Comparison of ENCODE assay signal across 28 cellular contexts in genomic region chr15:36502509-36502908, GRCh38.
"Had no signal": no experiment of that assay in that cellular context is flagged by ENCODE, and none has a peak within 500 bp of the region (broad histone marks: within the 10 kb centered on the region; RNA-seq: fewer than 3 reads in every experiment).

No MANE protein-coding gene starts in this region.

- H3K27me3 ChIP-seq: esophagus muscularis mucosa, gastrocnemius medialis, neural progenitor cell, uterus had no signal

- FAIRE-seq: bronchial epithelial cell, keratinocyte had no signal

- H3K9me3 ChIP-seq: esophagus muscularis mucosa, gastrocnemius medialis, thoracic aorta, uterus had no signal

- H3K36me3 ChIP-seq: esophagus muscularis mucosa, gastrocnemius medialis, neural progenitor cell, thoracic aorta, uterus had no signal

- H2AFZ ChIP-seq: neural progenitor cell had no signal

- H3K4me3 Mint-ChIP-seq: activated CD4-positive, alpha-beta T cell treated with anti-CD3 and anti-CD28 coated beads, Interleukin-2, amount 10 ng/mL, durations not matched to agents 7 days and 5 days; activated CD8-positive, alpha-beta T cell treated with anti-CD3 and anti-CD28 coated beads for 36 hours; activated T-cell treated with anti-CD3 and anti-CD28 coated beads, Interleukin-2, amount 50 U/mL, for 4 hours; activated T-helper 17 cell treated with anti-CD3 and anti-CD28 coated beads, Interleukin-2, amount 50 U/mL, for 72 hours; central memory CD8-positive, alpha-beta T cell; dendritic cell treated with granulocyte-macrophage colony-stimulating factor and Interleukin-4, amounts not matched to agents 40 ng/mL and 50 ng/mL, for 4 days; naive thymus-derived CD4-positive, alpha-beta T cell; neural progenitor cell; stimulated activated effector memory CD8-positive, alpha-beta T cell treated with anti-CD3 and anti-CD28 coated beads, Interleukin-12 subunit alpha, Interleukin-12 subunit beta, amount 100 ng/mL, for 72 hours; stimulated activated naive CD8-positive, alpha-beta T cell treated with anti-CD3 and anti-CD28 coated beads, Interleukin-15, Interleukin-2, amounts not matched to agents 100 ng/mL and 50 ng/mL, for 24 hours had no signal

- H3K27ac ChIP-seq: esophagus muscularis mucosa, gastrocnemius medialis, neural progenitor cell, thoracic aorta, uterus had no signal

- H3K4me3 ChIP-seq: esophagus muscularis mucosa, gastrocnemius medialis, neural progenitor cell, thoracic aorta, uterus had no signal

- H3K9ac ChIP-seq: neural progenitor cell had no signal

- H3K27ac Mint-ChIP-seq: activated CD4-positive, alpha-beta T cell treated with anti-CD3 and anti-CD28 coated beads, Interleukin-2, amount 10 ng/mL, durations not matched to agents 7 days and 5 days; activated CD8-positive, alpha-beta T cell treated with anti-CD3 and anti-CD28 coated beads for 36 hours; activated naive CD4-positive, alpha-beta T cell treated with anti-CD3 and anti-CD28 coated beads, Interleukin-2, amount 50 U/mL, for 72 hours; activated T-helper 17 cell treated with anti-CD3 and anti-CD28 coated beads, Interleukin-2, amount 50 U/mL, for 72 hours; dendritic cell treated with granulocyte-macrophage colony-stimulating factor and Interleukin-4, amounts not matched to agents 40 ng/mL and 50 ng/mL, for 4 days; naive thymus-derived CD4-positive, alpha-beta T cell; neural progenitor cell; stimulated activated effector memory CD8-positive, alpha-beta T cell treated with anti-CD3 and anti-CD28 coated beads, Interleukin-12 subunit alpha, Interleukin-12 subunit beta, amount 100 ng/mL, for 72 hours; stimulated activated naive CD8-positive, alpha-beta T cell treated with anti-CD3 and anti-CD28 coated beads, Interleukin-15, Interleukin-2, amounts not matched to agents 100 ng/mL and 50 ng/mL, for 24 hours had no signal

- ATAC-seq: activated CD8-positive, alpha-beta T cell treated with anti-CD3 and anti-CD28 coated beads for 36 hours; activated naive CD4-positive, alpha-beta T cell treated with anti-CD3 and anti-CD28 coated beads, Interleukin-2, amount 50 U/mL, for 72 hours; activated T-cell treated with anti-CD3 and anti-CD28 coated beads, Interleukin-2, amount 50 U/mL, for 4 hours; activated T-helper 17 cell treated with anti-CD3 and anti-CD28 coated beads, Interleukin-2, amount 50 U/mL, for 72 hours; gastrocnemius medialis; left cardiac atrium; naive thymus-derived CD4-positive, alpha-beta T cell; stimulated activated effector memory CD8-positive, alpha-beta T cell treated with anti-CD3 and anti-CD28 coated beads, Interleukin-12 subunit alpha, Interleukin-12 subunit beta, amount 100 ng/mL, for 72 hours had no signal

- H3K36me3 Mint-ChIP-seq: activated naive CD4-positive, alpha-beta T cell treated with anti-CD3 and anti-CD28 coated beads, Interleukin-2, amount 50 U/mL, for 72 hours; naive thymus-derived CD4-positive, alpha-beta T cell; neural progenitor cell; stimulated activated effector memory CD8-positive, alpha-beta T cell treated with anti-CD3 and anti-CD28 coated beads, Interleukin-12 subunit alpha, Interleukin-12 subunit beta, amount 100 ng/mL, for 72 hours had no signal

- DNase-seq: activated CD4-positive, alpha-beta T cell treated with anti-CD3 and anti-CD28 coated beads, Interleukin-2, amount 10 ng/mL, durations not matched to agents 7 days and 5 days; activated CD4-positive, CD25-positive, alpha-beta regulatory T cell treated with anti-CD3 and anti-CD28 coated beads, Interleukin-2, amount 50 U/mL, for 72 hours; activated CD8-positive, alpha-beta T cell treated with anti-CD3 and anti-CD28 coated beads for 36 hours; activated gamma-delta T cell treated with Interleukin-2 at 50 U/mL for 16 hours; activated T-cell treated with anti-CD3 and anti-CD28 coated beads, Interleukin-2, amount 50 U/mL, for 4 hours; effector CD4-positive, alpha-beta T cell; gastrocnemius medialis; glutamatergic neuron; left cardiac atrium; midbrain; naive thymus-derived CD4-positive, alpha-beta T cell; occipital lobe; posterior cingulate gyrus; stimulated activated CD4-positive, alpha-beta T cell treated with anti-CD3 and anti-CD28 coated beads, Interleukin-4, amount 100 ng/mL, for 24 hours; T-helper 2 cell; trophoblast cell; uterus had no signal

- H3K4me2 ChIP-seq: neural progenitor cell had no signal

- H3K4me1 Mint-ChIP-seq: activated CD4-positive, alpha-beta T cell treated with anti-CD3 and anti-CD28 coated beads, Interleukin-2, amount 10 ng/mL, durations not matched to agents 7 days and 5 days; activated T-helper 17 cell treated with anti-CD3 and anti-CD28 coated beads, Interleukin-2, amount 50 U/mL, for 72 hours; central memory CD8-positive, alpha-beta T cell; naive thymus-derived CD4-positive, alpha-beta T cell; stimulated activated effector memory CD8-positive, alpha-beta T cell treated with anti-CD3 and anti-CD28 coated beads, Interleukin-12 subunit alpha, Interleukin-12 subunit beta, amount 100 ng/mL, for 72 hours had no signal

- H3K9me3 Mint-ChIP-seq: activated CD4-positive, alpha-beta T cell treated with anti-CD3 and anti-CD28 coated beads, Interleukin-2, amount 10 ng/mL, durations not matched to agents 7 days and 5 days; activated CD8-positive, alpha-beta T cell treated with anti-CD3 and anti-CD28 coated beads for 36 hours; activated naive CD4-positive, alpha-beta T cell treated with anti-CD3 and anti-CD28 coated beads, Interleukin-2, amount 50 U/mL, for 72 hours; activated T-cell treated with anti-CD3 and anti-CD28 coated beads, Interleukin-2, amount 50 U/mL, for 4 hours; activated T-helper 17 cell treated with anti-CD3 and anti-CD28 coated beads, Interleukin-2, amount 50 U/mL, for 72 hours; central memory CD8-positive, alpha-beta T cell; dendritic cell treated with granulocyte-macrophage colony-stimulating factor and Interleukin-4, amounts not matched to agents 40 ng/mL and 50 ng/mL, for 4 days; naive thymus-derived CD4-positive, alpha-beta T cell; neural progenitor cell; stimulated activated effector memory CD8-positive, alpha-beta T cell treated with anti-CD3 and anti-CD28 coated beads, Interleukin-12 subunit alpha, Interleukin-12 subunit beta, amount 100 ng/mL, for 72 hours; stimulated activated naive CD8-positive, alpha-beta T cell treated with anti-CD3 and anti-CD28 coated beads, Interleukin-15, Interleukin-2, amounts not matched to agents 100 ng/mL and 50 ng/mL, for 24 hours had no signal

- H3K4me1 ChIP-seq: neural progenitor cell had no signal
